8 cellular contexts compared by ENCODE assay signal in genomic region chr4:118835896-118836762, GRCh38. TPM values are rescaled to one million over a fixed set of nuclear protein-coding genes. Genes with fewer than 3 reads are reported as not detected.
DNase-seq lines count a peak whose midpoint lies in the region; ATAC-seq and TF ChIP-seq lines count a peak whose summit lies in the region.

Gene SEC24D (minus strand): TSS chr4:118836126. CDS start chr4:118833696, 2,430 bp downstream.

- H3K4me1 Mint-ChIP-seq in activated CD8-positive, alpha-beta memory T cell treated with anti-CD3 and anti-CD28 coated beads, Interleukin-2, amount 10 ng/mL, durations not matched to agents 7 days and 5 days: peaks cover 33% of the 10 kb centered on the region
- peaks cover 6% of the 10 kb centered on the region for H3K4me1 Mint-ChIP-seq in endodermal cell

- H3K27ac Mint-ChIP-seq in activated CD8-positive, alpha-beta memory T cell treated with anti-CD3 and anti-CD28 coated beads, Interleukin-2, amount 10 ng/mL, durations not matched to agents 7 days and 5 days: peak within 1 kb of the TSS; percentile 97
- H3K27ac Mint-ChIP-seq in endodermal cell: peak within 1 kb of the TSS; percentile 93

- WGBS in endodermal cell (ENCODE audit: insufficient coverage in 1 of 2, insufficient read length in 1 of 2), 2 experiments: 0 to 1% methylated on average over 22 to 76 of the region's 76 CpGs

- H3K4me3 Mint-ChIP-seq in activated CD8-positive, alpha-beta memory T cell treated with anti-CD3 and anti-CD28 coated beads, Interleukin-2, amount 10 ng/mL, durations not matched to agents 7 days and 5 days: peak within 1 kb of the TSS; percentile 99
- peak within 1 kb of the TSS; percentile 82 for H3K4me3 Mint-ChIP-seq in endodermal cell

- no peaks in the 10 kb centered on the region for H3K9me3 ChIP-seq in endodermal cell (ENCODE audit: control insufficient read depth, low read length)

- DNase-seq in CMK (ENCODE audit: low read depth) (peak; percentile 48), NOMO-1 treated with DMSO at 0.1 percent for 48 hours (lab: John Stamatoyannopoulos, UW; ENCODE audit: unreplicated experiment) (peak; percentile 74), endodermal cell (peak; percentile 96), mesenteric fat pad (ENCODE audit: low spot score) (peak; percentile 96)
- peak; percentile 89 for DNase-seq in activated CD8-positive, alpha-beta memory T cell treated with anti-CD3 and anti-CD28 coated beads, Interleukin-2, amount 10 ng/mL, durations not matched to agents 7 days and 5 days
- peak; percentile 73 for DNase-seq in stimulated activated CD8-positive, alpha-beta memory T cell treated with anti-CD3 and anti-CD28 coated beads, Interleukin-15, amount 100 ng/mL, for 24 hours (ENCODE audit: low read depth)

- H3K27me3 Mint-ChIP-seq in activated CD8-positive, alpha-beta memory T cell treated with anti-CD3 and anti-CD28 coated beads, Interleukin-2, amount 10 ng/mL, durations not matched to agents 7 days and 5 days: no peaks in the 10 kb centered on the region
- H3K27me3 Mint-ChIP-seq in endodermal cell (ENCODE audit: insufficient read depth): no peaks in the 10 kb centered on the region

- peaks cover 29% of the 10 kb centered on the region for H3K36me3 ChIP-seq in endodermal cell (ENCODE audit: control insufficient read depth, insufficient read depth, low read length)

- H3K36me3 Mint-ChIP-seq in activated CD8-positive, alpha-beta memory T cell treated with anti-CD3 and anti-CD28 coated beads, Interleukin-2, amount 10 ng/mL, durations not matched to agents 7 days and 5 days: peaks cover 22% of the 10 kb centered on the region
- peaks cover 19% of the 10 kb centered on the region for H3K36me3 Mint-ChIP-seq in endodermal cell (ENCODE audit: low read depth)

- peak within 1 kb of the TSS; percentile 50 for H3K27ac ChIP-seq in endodermal cell (ENCODE audit: low read depth, low read length)

- H3K9me3 Mint-ChIP-seq in activated CD8-positive, alpha-beta memory T cell treated with anti-CD3 and anti-CD28 coated beads, Interleukin-2, amount 10 ng/mL, durations not matched to agents 7 days and 5 days (ENCODE audit: low read depth): no peaks in the 10 kb centered on the region
- no peaks in the 10 kb centered on the region for H3K9me3 Mint-ChIP-seq in endodermal cell

- H3K4me1 ChIP-seq in endodermal cell (ENCODE audit: control insufficient read depth, insufficient read depth, low read length): no peaks in the 10 kb centered on the region

- CTCF ChIA-PET in activated CD8-positive, alpha-beta memory T cell treated with anti-CD3 and anti-CD28 coated beads, Interleukin-2, amount 10 ng/mL, durations not matched to agents 7 days and 5 days (lab: Charles Lee): interaction anchor here (0.9 to 1.5 kb wide), 4 partner anchors 9 to 64 kb away, joined by 3 to 10 read pairs (median 3); no protein-coding TSS in a partner anchor

- H3K4me3 ChIP-seq in endodermal cell (ENCODE audit: low read length): peak within 1 kb of the TSS; percentile 94

- ATAC-seq in GM19452 (IDR thresholded peaks at IDR 0.05; ENCODE audit: unreplicated experiment) (peak; percentile 73), HG03575 (IDR thresholded peaks at IDR 0.05; ENCODE audit: extremely low read depth, insufficient number of reproducible peaks, low FRiP score, unreplicated experiment) (peak; percentile 36)
- ATAC-seq in activated CD8-positive, alpha-beta memory T cell treated with anti-CD3 and anti-CD28 coated beads, Interleukin-2, amount 10 ng/mL, durations not matched to agents 7 days and 5 days: peak; percentile 90

- H3K9ac ChIP-seq in endodermal cell (ENCODE audit: extremely low read depth, low read length, poor library complexity, severe bottlenecking): peak within 1 kb of the TSS; percentile 95

- TF ChIP-seq CTCF in endodermal cell (conservative IDR thresholded peaks at IDR 0.05): peak; percentile 34

- no peaks in the 10 kb centered on the region for H3K27me3 ChIP-seq in endodermal cell (ENCODE audit: control insufficient read depth, insufficient read depth, low read length, poor library complexity, severe bottlenecking)

RNA-seq across cellular contexts. Expression of gene SEC24D, which starts in this region (rescaled TPM):
- total RNA-seq in activated CD8-positive, alpha-beta memory T cell treated with anti-CD3 and anti-CD28 coated beads, Interleukin-2, amount 10 ng/mL, durations not matched to agents 7 days and 5 days: 10 to 100 TPM; 40.3 to 40.6 TPM
- total RNA-seq in endodermal cell (10 to 100 TPM; 40.4 to 42.8 TPM), mesenteric fat pad (71.6 TPM)
- polyA plus RNA-seq in endodermal cell (2013, experiment 1 of 2): 23.5 TPM
- 25.5 TPM for polyA plus RNA-seq in endodermal cell (2013, experiment 2 of 2)

Comparison
In these comparisons a context has a peak if more than half of its experiments do, and no peak if none do; other contexts are left out.
1. Peak in every context shown above with its lines: DNase-seq, ATAC-seq, H3K4me3 ChIP-seq and H3K27ac ChIP-seq.
2. ATAC-seq: peak in every context shown above with its lines; median percentile 90 in activated CD8-positive, alpha-beta memory T cell treated with anti-CD3 and anti-CD28 coated beads, Interleukin-2, amount 10 ng/mL, durations not matched to agents 7 days and 5 days; 73 in GM19452; 36 in HG03575.